8 cellular contexts compared by ENCODE assay signal in the genomic region with DNA sequence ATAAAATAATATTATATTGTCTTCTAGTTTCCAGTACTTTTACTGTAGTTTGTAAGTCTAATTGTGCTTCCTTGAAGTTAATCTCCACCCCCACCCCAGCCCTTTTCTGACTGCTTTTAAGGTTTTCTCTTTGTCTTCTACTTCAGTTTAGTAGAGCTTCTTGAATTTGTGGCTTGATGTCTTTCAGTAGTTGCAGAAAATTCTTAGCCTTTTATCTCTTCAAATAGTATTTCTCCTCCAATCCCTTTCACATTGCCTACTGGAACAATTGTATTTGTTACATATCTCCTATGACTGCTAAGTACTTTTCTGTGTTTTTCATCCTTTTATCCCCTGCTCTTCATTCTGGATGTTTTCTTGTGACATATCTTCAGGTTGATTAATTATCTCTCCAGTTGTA. TPM values are rescaled to one million over a fixed set of nuclear protein-coding genes. Genes with fewer than 3 reads are reported as not detected.
"Had no signal": no experiment of that assay in that cellular context is flagged by ENCODE, and none has a peak within 500 bp of the region (broad histone marks: within the 10 kb centered on the region; RNA-seq: fewer than 3 reads in every experiment).

No MANE protein-coding gene starts in this region.

RNA-seq across cellular contexts. Expression of a gene that starts 38.8 kb away (rescaled TPM):
- total RNA-seq: left lobe of liver; left ventricle myocardium superior; lower leg skin; mammary epithelial cell; mesothelial cell of epicardium; mononuclear cell; myocyte; naive thymus-derived CD4-positive, alpha-beta T cell had no signal
